ENCODE assay signal across 9 cellular contexts in the genomic region with DNA sequence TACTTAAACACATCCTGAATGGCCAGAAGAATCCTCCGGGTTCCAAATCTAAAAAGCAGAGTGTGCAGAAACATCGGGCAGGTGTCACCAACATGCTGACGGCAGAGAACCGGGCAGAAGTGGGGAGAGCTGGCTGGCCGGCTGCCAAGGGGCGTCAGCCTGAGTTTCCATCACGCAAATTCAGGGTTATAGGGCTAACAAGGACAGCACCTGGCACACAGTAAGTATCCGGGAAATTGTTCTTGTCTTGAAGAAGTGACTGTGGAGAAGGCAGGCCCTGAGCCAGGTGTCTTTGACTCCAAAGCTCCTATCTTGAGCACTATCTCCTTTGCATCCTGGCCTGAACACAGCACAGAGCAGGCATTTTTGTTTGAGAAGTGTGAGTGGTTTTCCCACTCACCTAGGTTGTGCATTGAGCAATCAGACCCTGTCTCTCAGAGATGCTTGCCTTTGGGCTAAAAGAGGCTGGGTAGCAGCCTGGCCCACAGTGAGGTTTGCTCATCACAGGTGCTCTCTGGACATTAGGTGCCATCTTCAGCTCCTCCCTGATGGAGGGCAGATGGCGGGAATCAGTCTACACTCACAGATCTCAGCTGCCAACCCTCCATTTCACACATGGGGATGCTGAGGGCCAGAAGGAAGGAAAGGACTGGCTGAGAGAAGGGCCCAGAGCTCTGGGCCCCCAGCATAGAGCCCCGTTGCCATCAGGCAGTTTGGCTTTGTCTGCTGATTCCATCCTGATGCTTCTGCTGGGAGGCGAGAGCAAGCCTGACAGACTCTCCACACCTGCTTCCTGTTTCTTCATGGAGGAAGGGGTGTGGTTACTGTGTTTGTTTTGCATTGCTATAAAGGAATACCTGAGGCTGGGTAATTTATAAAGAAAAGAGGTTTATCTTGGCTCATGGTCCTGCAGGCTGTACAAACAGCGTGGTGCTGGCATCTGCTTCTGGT. TPM values are rescaled to one million over a fixed set of nuclear protein-coding genes. Genes with fewer than 3 reads are reported as not detected.
DNase-seq lines count a peak whose midpoint lies in the region; ATAC-seq and TF ChIP-seq lines count a peak whose summit lies in the region.
"Had no signal": no experiment of that assay in that cellular context is flagged by ENCODE, and none has a peak within 500 bp of the region (broad histone marks: within the 10 kb centered on the region; RNA-seq: fewer than 3 reads in every experiment).

No MANE protein-coding gene starts in this region.

- WGBS in stomach, 5 donors: 40 to 56% (median 48%) methylated on average over 12 of the region's 12 CpGs

- H3K9me3 Mint-ChIP-seq in activated naive CD4-positive, alpha-beta T cell treated with anti-CD3 and anti-CD28 coated beads for 36 hours: no peaks in the 10 kb centered on the region
- no peaks in the 10 kb centered on the region for H3K9me3 Mint-ChIP-seq in activated naive CD8-positive, alpha-beta T cell treated with anti-CD3 and anti-CD28 coated beads, Interleukin-2, amount 10 ng/mL, durations not matched to agents 7 days and 5 days
- H3K9me3 Mint-ChIP-seq in endothelial cell (ENCODE audit: unreplicated experiment): no peaks in the 10 kb centered on the region

- peak; percentile 73 for DNase-seq in activated naive CD4-positive, alpha-beta T cell treated with anti-CD3 and anti-CD28 coated beads for 36 hours
- DNase-seq in activated naive CD4-positive, alpha-beta T cell treated with Interleukin-2 at 50 U/mL for 16 hours: no peak
- DNase-seq in NCI-H510A treated with DMSO at 0.1 percent for 48 hours (lab: John Stamatoyannopoulos, UW) (peak; percentile 92), stomach (peak; percentile 55), endothelial cell (ENCODE audit: low spot score) (no peak), mucosa of gallbladder (ENCODE audit: low spot score) (no peak)
- no peak for DNase-seq in activated naive CD8-positive, alpha-beta T cell treated with anti-CD3 and anti-CD28 coated beads, Interleukin-2, amount 10 ng/mL, durations not matched to agents 7 days and 5 days
- DNase-seq: AML-193 had no signal

- no peak for TF ChIP-seq EP300 in stomach (IDR thresholded peaks at IDR 0.05)

- H3K36me3 ChIP-seq in stomach: no peaks in the 10 kb centered on the region

- POLR2A ChIA-PET in activated naive CD8-positive, alpha-beta T cell treated with anti-CD3 and anti-CD28 coated beads, Interleukin-2, amount 10 ng/mL, durations not matched to agents 7 days and 5 days (lab: Charles Lee): interaction anchor here (1.5 kb wide), 1 partner anchor 24 kb away, joined by 3 read pairs; no protein-coding TSS in a partner anchor

- no peak overlapping the region for H3K4me3 ChIP-seq in stomach

- H3K4me1 ChIP-seq in stomach: no peaks in the 10 kb centered on the region

- peaks cover 23% of the 10 kb centered on the region for H3K4me1 Mint-ChIP-seq in activated naive CD4-positive, alpha-beta T cell treated with anti-CD3 and anti-CD28 coated beads for 36 hours (ENCODE audit: low read depth)
- H3K4me1 Mint-ChIP-seq in activated naive CD8-positive, alpha-beta T cell treated with anti-CD3 and anti-CD28 coated beads, Interleukin-2, amount 10 ng/mL, durations not matched to agents 7 days and 5 days: peaks cover 25% of the 10 kb centered on the region
- no peaks in the 10 kb centered on the region for H3K4me1 Mint-ChIP-seq in endothelial cell (ENCODE audit: unreplicated experiment)

- peak; percentile 19 for ATAC-seq in activated naive CD8-positive, alpha-beta T cell treated with anti-CD3 and anti-CD28 coated beads, Interleukin-2, amount 10 ng/mL, durations not matched to agents 7 days and 5 days (ENCODE audit: low read depth)
- no peak for ATAC-seq in HG03039 (IDR thresholded peaks at IDR 0.05; ENCODE audit: unreplicated experiment)

- H3K9me3 ChIP-seq in stomach: no peaks in the 10 kb centered on the region

- H3K36me3 Mint-ChIP-seq in activated naive CD4-positive, alpha-beta T cell treated with anti-CD3 and anti-CD28 coated beads for 36 hours (ENCODE audit: low read depth): peaks cover 4% of the 10 kb centered on the region
- peaks cover 2% of the 10 kb centered on the region for H3K36me3 Mint-ChIP-seq in activated naive CD8-positive, alpha-beta T cell treated with anti-CD3 and anti-CD28 coated beads, Interleukin-2, amount 10 ng/mL, durations not matched to agents 7 days and 5 days
- no peaks in the 10 kb centered on the region for H3K36me3 Mint-ChIP-seq in endothelial cell (ENCODE audit: low read depth, unreplicated experiment)

- TF ChIP-seq POLR2A in stomach (IDR thresholded peaks at IDR 0.05): no peak

- peak overlapping the region; percentile 65 for H3K27ac Mint-ChIP-seq in activated naive CD4-positive, alpha-beta T cell treated with anti-CD3 and anti-CD28 coated beads for 36 hours
- H3K27ac Mint-ChIP-seq in activated naive CD8-positive, alpha-beta T cell treated with anti-CD3 and anti-CD28 coated beads, Interleukin-2, amount 10 ng/mL, durations not matched to agents 7 days and 5 days: peak overlapping the region; percentile 31
- H3K27ac Mint-ChIP-seq in endothelial cell (ENCODE audit: unreplicated experiment): no peak overlapping the region

- no peak overlapping the region for H3K4me3 Mint-ChIP-seq in activated naive CD4-positive, alpha-beta T cell treated with anti-CD3 and anti-CD28 coated beads for 36 hours
- no peak overlapping the region for H3K4me3 Mint-ChIP-seq in activated naive CD8-positive, alpha-beta T cell treated with anti-CD3 and anti-CD28 coated beads, Interleukin-2, amount 10 ng/mL, durations not matched to agents 7 days and 5 days
- H3K4me3 Mint-ChIP-seq in endothelial cell (ENCODE audit: unreplicated experiment): no peak overlapping the region

- CTCF ChIA-PET in activated naive CD4-positive, alpha-beta T cell treated with anti-CD3 and anti-CD28 coated beads for 36 hours (lab: Charles Lee): interaction anchor here (0.9 to 1.1 kb wide), 2 partner anchors 139 to 201 kb away, joined by 3 to 4 read pairs; no protein-coding TSS in a partner anchor

- H3K27me3 Mint-ChIP-seq in activated naive CD4-positive, alpha-beta T cell treated with anti-CD3 and anti-CD28 coated beads for 36 hours (ENCODE audit: low read depth): no peaks in the 10 kb centered on the region
- peaks cover 8% of the 10 kb centered on the region for H3K27me3 Mint-ChIP-seq in activated naive CD8-positive, alpha-beta T cell treated with anti-CD3 and anti-CD28 coated beads, Interleukin-2, amount 10 ng/mL, durations not matched to agents 7 days and 5 days
- no peaks in the 10 kb centered on the region for H3K27me3 Mint-ChIP-seq in endothelial cell (ENCODE audit: unreplicated experiment)

- intact Hi-C loops in activated naive CD4-positive, alpha-beta T cell treated with anti-CD3 and anti-CD28 coated beads for 36 hours (cut with micrococcal nuclease): loop anchor here (1.0 kb wide), 1 partner anchor 33 kb away; no protein-coding TSS in a partner anchor
- intact Hi-C loops in stomach (cut with DNase I; ENCODE audit: low total_unique reads): no loop called here

- H3K27me3 ChIP-seq in stomach: no peaks in the 10 kb centered on the region

- no peak for TF ChIP-seq CTCF in stomach (IDR thresholded peaks at IDR 0.05)
- TF ChIP-seq CTCF in endothelial cell (IDR thresholded peaks at IDR 0.05; ENCODE audit: unreplicated experiment): no peak

- H3K27ac ChIP-seq in stomach: no peak overlapping the region

RNA-seq across cellular contexts. Expression of a gene that starts 52.8 kb away (rescaled TPM):
- total RNA-seq in activated naive CD4-positive, alpha-beta T cell treated with anti-CD3 and anti-CD28 coated beads for 36 hours: 1 to 10 TPM; 1.9 to 2.1 TPM
- 10 to 100 TPM; 10.5 TPM for total RNA-seq in activated naive CD8-positive, alpha-beta T cell treated with anti-CD3 and anti-CD28 coated beads, Interleukin-2, amount 10 ng/mL, durations not matched to agents 7 days and 5 days
- 10 to 100 TPM in 2 of 5 donors, 1 to 10 TPM in 3; 2.3 to 70.1 (median 4.1) TPM for total RNA-seq in stomach
- polyA plus RNA-seq in stomach: 1 to 10 TPM; 2.4 to 8.5 (median 5.5) TPM
- total RNA-seq in endothelial cell (ENCODE audit: unreplicated experiment): 4.1 TPM
- total RNA-seq in mucosa of gallbladder: 9.2 TPM

Comparison
In these comparisons a context has a peak if more than half of its experiments do, and no peak if none do; other contexts are left out.
1. DNase-seq: peak in activated naive CD4-positive, alpha-beta T cell treated with anti-CD3 and anti-CD28 coated beads for 36 hours (single experiment), NCI-H510A treated with DMSO at 0.1 percent for 48 hours (single experiment) and stomach (single experiment); none in activated naive CD4-positive, alpha-beta T cell treated with Interleukin-2 at 50 U/mL for 16 hours (single experiment), activated naive CD8-positive, alpha-beta T cell treated with anti-CD3 and anti-CD28 coated beads, Interleukin-2, amount 10 ng/mL, durations not matched to agents 7 days and 5 days (single experiment), endothelial cell (single experiment) and mucosa of gallbladder (single experiment).